9 cellular contexts compared by ENCODE assay signal in genomic region chr20:59495894-59496510, GRCh38.
DNase-seq lines count a peak whose midpoint lies in the region; ATAC-seq and TF ChIP-seq lines count a peak whose summit lies in the region.
"Had no signal": no experiment of that assay in that cellular context is flagged by ENCODE, and none has a peak within 500 bp of the region (broad histone marks: within the 10 kb centered on the region; RNA-seq: fewer than 3 reads in every experiment).

No MANE protein-coding gene starts in this region.

- H3K27me3 ChIP-seq in RWPE2 (ENCODE audit: insufficient read depth, poor library complexity, severe bottlenecking) (peaks cover 71% of the 10 kb centered on the region), thoracic aorta (replicated peaks; ENCODE audit: insufficient read depth) (no peaks in the 10 kb centered on the region)

- no peaks in the 10 kb centered on the region for H3K9me3 Mint-ChIP-seq in activated T-helper 2 cell treated with anti-CD3 and anti-CD28 coated beads, Interferon-gamma antibody, Interleukin-2, Interleukin-4, amounts not matched to agents 10 μg/mL and 5 μg/mL and 100 μg/mL, durations not matched to agents 14 hours and 24 hours and 36 hours

- intact Hi-C loops in activated T-helper 2 cell treated with anti-CD3 and anti-CD28 coated beads, Interferon-gamma antibody, Interleukin-2, Interleukin-4, amounts not matched to agents 10 μg/mL and 5 μg/mL and 100 μg/mL, durations not matched to agents 14 hours and 24 hours and 36 hours (cut with micrococcal nuclease), result no loop called here

- no peak overlapping the region for H3K27ac Mint-ChIP-seq in activated T-helper 2 cell treated with anti-CD3 and anti-CD28 coated beads, Interferon-gamma antibody, Interleukin-2, Interleukin-4, amounts not matched to agents 10 μg/mL and 5 μg/mL and 100 μg/mL, durations not matched to agents 14 hours and 24 hours and 36 hours
- H3K27ac Mint-ChIP-seq: dendritic cell treated with granulocyte-macrophage colony-stimulating factor and Interleukin-4, amounts not matched to agents 40 ng/mL and 50 ng/mL, for 4 days had no signal

- H3K4me1 Mint-ChIP-seq in activated T-helper 2 cell treated with anti-CD3 and anti-CD28 coated beads, Interferon-gamma antibody, Interleukin-2, Interleukin-4, amounts not matched to agents 10 μg/mL and 5 μg/mL and 100 μg/mL, durations not matched to agents 14 hours and 24 hours and 36 hours (ENCODE audit: low read depth), result no peaks in the 10 kb centered on the region

- no peak overlapping the region for H3K27ac ChIP-seq in RWPE2 (ENCODE audit: poor library complexity, severe bottlenecking)
- no peak overlapping the region for H3K27ac ChIP-seq in thoracic aorta

- peaks cover 9% of the 10 kb centered on the region for H3K27me3 Mint-ChIP-seq in activated T-helper 2 cell treated with anti-CD3 and anti-CD28 coated beads, Interferon-gamma antibody, Interleukin-2, Interleukin-4, amounts not matched to agents 10 μg/mL and 5 μg/mL and 100 μg/mL, durations not matched to agents 14 hours and 24 hours and 36 hours (ENCODE audit: low read depth)

- H3K4me3 ChIP-seq in RWPE2 (ENCODE audit: severe bottlenecking) (no peak overlapping the region), fibroblast of villous mesenchyme (ENCODE audit: low read depth, low read length) (no peak overlapping the region), thoracic aorta (no peak overlapping the region)

- no peak overlapping the region for H3K4me3 Mint-ChIP-seq in activated T-helper 2 cell treated with anti-CD3 and anti-CD28 coated beads, Interferon-gamma antibody, Interleukin-2, Interleukin-4, amounts not matched to agents 10 μg/mL and 5 μg/mL and 100 μg/mL, durations not matched to agents 14 hours and 24 hours and 36 hours (ENCODE audit: low read depth)
- H3K4me3 Mint-ChIP-seq: dendritic cell treated with granulocyte-macrophage colony-stimulating factor and Interleukin-4, amounts not matched to agents 40 ng/mL and 50 ng/mL, for 4 days had no signal

- DNase-seq in EL, result peak; percentile 57
- no peak for DNase-seq in RWPE2 (ENCODE audit: low spot score)
- DNase-seq in activated T-helper 2 cell treated with anti-CD3 and anti-CD28 coated beads, Interferon-gamma antibody, Interleukin-2, Interleukin-4, amounts not matched to agents 10 μg/mL and 5 μg/mL and 100 μg/mL, durations not matched to agents 14 hours and 24 hours and 36 hours (ENCODE audit: low spot score), result peak; percentile 36
- DNase-seq in fibroblast of villous mesenchyme (ENCODE audit: low read depth), result peak; percentile 56
- DNase-seq in nucleus accumbens (lab: John Stamatoyannopoulos, UW), result peak in 49 of 56 donors; percentile 3 to 84 (median 35)
- DNase-seq in thoracic aorta (ENCODE audit: low spot score), result no peak

- no peaks in the 10 kb centered on the region for H3K4me1 ChIP-seq in RWPE2 (ENCODE audit: insufficient read depth, poor library complexity, severe bottlenecking)
- no peaks in the 10 kb centered on the region for H3K4me1 ChIP-seq in thoracic aorta (ENCODE audit: control insufficient read depth in 1 of 2, low read depth in 2 of 2)

- no peaks in the 10 kb centered on the region for H3K9me3 ChIP-seq in RWPE2 (ENCODE audit: severe bottlenecking)
- H3K9me3 ChIP-seq in thoracic aorta, result no peaks in the 10 kb centered on the region

- H3K36me3 ChIP-seq in RWPE2 (ENCODE audit: low read depth) (no peaks in the 10 kb centered on the region), thoracic aorta (no peaks in the 10 kb centered on the region)

- peak; percentile 75 for ATAC-seq in RWPE2 (ENCODE audit: low read depth)
- ATAC-seq in thoracic aorta (ENCODE audit: insufficient number of reproducible peaks, low FRiP score, low read depth), result no peak
- ATAC-seq in HG02678 (IDR thresholded peaks at IDR 0.05; ENCODE audit: unreplicated experiment), result no peak

- TF ChIP-seq CTCF in LNCAP (IDR thresholded peaks at IDR 0.05) (peak; percentile 96), RWPE2 (IDR thresholded peaks at IDR 0.05; ENCODE audit: poor library complexity, severe bottlenecking) (peak; percentile 100), fibroblast of villous mesenchyme (IDR thresholded peaks at IDR 0.05; ENCODE audit: insufficient read depth, low read depth, low read length) (peak; percentile 77), thoracic aorta (IDR thresholded peaks at IDR 0.05) (peak; percentile 68)

- H3K36me3 Mint-ChIP-seq in activated T-helper 2 cell treated with anti-CD3 and anti-CD28 coated beads, Interferon-gamma antibody, Interleukin-2, Interleukin-4, amounts not matched to agents 10 μg/mL and 5 μg/mL and 100 μg/mL, durations not matched to agents 14 hours and 24 hours and 36 hours (ENCODE audit: low read depth), result no peaks in the 10 kb centered on the region

Comparison
In these comparisons a context has a peak if more than half of its experiments do, and no peak if none do; other contexts are left out.
1. DNase-seq: peak in EL (single experiment), activated T-helper 2 cell treated with anti-CD3 and anti-CD28 coated beads, Interferon-gamma antibody, Interleukin-2, Interleukin-4, amounts not matched to agents 10 μg/mL and 5 μg/mL and 100 μg/mL, durations not matched to agents 14 hours and 24 hours and 36 hours (single experiment), fibroblast of villous mesenchyme (single experiment) and nucleus accumbens (49 of 56); none in RWPE2 (single experiment) and thoracic aorta (single experiment).
2. Peak in every context shown above with its lines, with median percentiles within 50 percentile points of each other: CTCF ChIP-seq.